ENCODE assay signal across 24 cellular contexts in genomic region chr12:118536306-118536900, GRCh38.
DNase-seq lines count a peak whose midpoint lies in the region; ATAC-seq, FAIRE-seq and TF ChIP-seq lines count a peak whose summit lies in the region.
"Had no signal": no experiment of that assay in that cellular context is flagged by ENCODE, and none has a peak within 500 bp of the region (broad histone marks: within the 10 kb centered on the region; RNA-seq: fewer than 3 reads in every experiment).

No MANE protein-coding gene starts in this region.

- H3K27ac ChIP-seq in HUES64 (ENCODE audit: low read depth, low read length) (peak overlapping the region; percentile 97; the same call in 1 of the 2 replicates), stomach (peak overlapping the region in 3 of 5 donors; percentile 78 to 87 (median 81)), WERI-Rb-1 (no peak overlapping the region)
- H3K27ac ChIP-seq: foreskin keratinocyte, left lung, skin epidermis had no signal

- no peak for TF ChIP-seq POLR2A in stomach (IDR thresholded peaks at IDR 0.05)

- H3K9me3 ChIP-seq in HUES64 (ENCODE audit: insufficient read depth, low read depth, low read length) = no peaks in the 10 kb centered on the region
- no peaks in the 10 kb centered on the region for H3K9me3 ChIP-seq in iPS-15b (ENCODE audit: control insufficient read depth, insufficient read depth, low read length)
- H3K9me3 ChIP-seq in stomach = no peaks in the 10 kb centered on the region
- no peaks in the 10 kb centered on the region for H3K9me3 ChIP-seq in WERI-Rb-1 (ENCODE audit: severe bottlenecking)
- H3K9me3 ChIP-seq: left lung, mucosa of descending colon had no signal

- H3K4me3 ChIP-seq in HUES64 (ENCODE audit: low read length) (no peak overlapping the region), bronchial epithelial cell (ENCODE audit: low read depth, low read length) (no peak overlapping the region), iPS-15b (ENCODE audit: low read depth, low read length) (no peak overlapping the region), stomach (no peak overlapping the region), WERI-Rb-1 (ENCODE audit: low read depth, low read length) (no peak overlapping the region)
- H3K4me3 ChIP-seq: left lung, mucosa of descending colon, skin epidermis had no signal

- H3K36me3 Mint-ChIP-seq in activated T-cell treated with anti-CD3 and anti-CD28 coated beads, Interleukin-2, amount 50 U/mL, for 72 hours (ENCODE audit: insufficient read depth in 2 of 2) = no peaks in the 10 kb centered on the region
- H3K36me3 Mint-ChIP-seq: activated naive CD4-positive, alpha-beta T cell treated with anti-CD3 and anti-CD28 coated beads, Interleukin-2, amount 10 ng/mL, durations not matched to agents 7 days and 5 days had no signal

- H3K9ac ChIP-seq in HUES64 (ENCODE audit: low read depth, low read length) (no peak overlapping the region), iPS-15b (ENCODE audit: low read depth, low read length) (peak overlapping the region; percentile 57)

- H3K27me3 Mint-ChIP-seq in activated T-cell treated with anti-CD3 and anti-CD28 coated beads, Interleukin-2, amount 50 U/mL, for 72 hours (ENCODE audit: low read depth) = no peaks in the 10 kb centered on the region
- H3K27me3 Mint-ChIP-seq: activated naive CD4-positive, alpha-beta T cell treated with anti-CD3 and anti-CD28 coated beads, Interleukin-2, amount 10 ng/mL, durations not matched to agents 7 days and 5 days had no signal

- intact Hi-C loops in stomach (cut with DNase I; ENCODE audit: low total_unique reads) = no loop called here

- no peak for ATAC-seq in activated T-cell treated with anti-CD3 and anti-CD28 coated beads, Interleukin-2, amount 50 U/mL, for 72 hours (replicated peaks in 1 of 2)
- ATAC-seq in GM18873 (IDR thresholded peaks at IDR 0.05; ENCODE audit: low FRiP score, unreplicated experiment) = no peak
- ATAC-seq: foreskin keratinocyte, left lung, mucosa of descending colon had no signal

- H3K27me3 ChIP-seq in HUES64 (ENCODE audit: insufficient read depth, low read length) (no peaks in the 10 kb centered on the region), bronchial epithelial cell (ENCODE audit: control insufficient read depth, insufficient read depth, low read length) (no peaks in the 10 kb centered on the region), iPS-15b (ENCODE audit: control insufficient read depth, insufficient read depth, low read length) (no peaks in the 10 kb centered on the region), stomach (no peaks in the 10 kb centered on the region), WERI-Rb-1 (ENCODE audit: insufficient read depth, low read depth, severe bottlenecking) (no peaks in the 10 kb centered on the region)
- H3K27me3 ChIP-seq: foreskin keratinocyte, left lung had no signal

- peaks cover 19% of the 10 kb centered on the region for H3K4me1 ChIP-seq in HUES64 (ENCODE audit: insufficient read depth, low read length)
- H3K4me1 ChIP-seq in iPS-15b (ENCODE audit: control insufficient read depth, insufficient read depth, low read length) = peaks cover 20% of the 10 kb centered on the region
- peaks cover 0 to 6% (median 2%) of the 10 kb centered on the region in 4 donors for H3K4me1 ChIP-seq in stomach
- H3K4me1 ChIP-seq: foreskin keratinocyte, left lung had no signal

- H3K4me3 Mint-ChIP-seq in activated T-cell treated with anti-CD3 and anti-CD28 coated beads, Interleukin-2, amount 50 U/mL, for 72 hours = no peak overlapping the region
- H3K4me3 Mint-ChIP-seq: activated naive CD4-positive, alpha-beta T cell treated with anti-CD3 and anti-CD28 coated beads, Interleukin-2, amount 10 ng/mL, durations not matched to agents 7 days and 5 days had no signal

- FAIRE-seq in bronchial epithelial cell (lab: Jason Lieb, UNC) = peak; percentile 32
- FAIRE-seq: astrocyte, endothelial cell of umbilical vein had no signal

- 85% methylated on average over 7 of the region's 8 CpGs for WGBS in HUES64
- 56 to 79% (median 66%) methylated on average over 8 of the region's 8 CpGs for WGBS in stomach, 5 donors

- no peak overlapping the region for H3K27ac Mint-ChIP-seq in activated T-cell treated with anti-CD3 and anti-CD28 coated beads, Interleukin-2, amount 50 U/mL, for 72 hours
- H3K27ac Mint-ChIP-seq: activated naive CD4-positive, alpha-beta T cell treated with anti-CD3 and anti-CD28 coated beads, Interleukin-2, amount 10 ng/mL, durations not matched to agents 7 days and 5 days had no signal

- TF ChIP-seq CTCF in bronchial epithelial cell (IDR thresholded peaks at IDR 0.05; ENCODE audit: insufficient read depth, low read length, severe bottlenecking) (no peak), stomach (IDR thresholded peaks at IDR 0.05) (no peak), WERI-Rb-1 (IDR thresholded peaks at IDR 0.05; ENCODE audit: low read depth, low read length) (no peak)

- no peaks in the 10 kb centered on the region for H3K4me1 Mint-ChIP-seq in activated T-cell treated with anti-CD3 and anti-CD28 coated beads, Interleukin-2, amount 50 U/mL, for 72 hours (ENCODE audit: low read depth)
- H3K4me1 Mint-ChIP-seq: activated naive CD4-positive, alpha-beta T cell treated with anti-CD3 and anti-CD28 coated beads, Interleukin-2, amount 10 ng/mL, durations not matched to agents 7 days and 5 days had no signal

- peaks cover 0 to 2% of the 10 kb centered on the region in 2 donors for H3K9me3 Mint-ChIP-seq in activated T-cell treated with anti-CD3 and anti-CD28 coated beads, Interleukin-2, amount 50 U/mL, for 72 hours
- H3K9me3 Mint-ChIP-seq: activated naive CD4-positive, alpha-beta T cell treated with anti-CD3 and anti-CD28 coated beads, Interleukin-2, amount 10 ng/mL, durations not matched to agents 7 days and 5 days had no signal

- no peak for DNase-seq in bronchial epithelial cell (ENCODE audit: low read depth)
- DNase-seq in stomach = no peak
- DNase-seq in NCI-H187 (lab: John Stamatoyannopoulos, UW) = no peak
- no peak for DNase-seq in WERI-Rb-1
- DNase-seq in activated T-cell treated with anti-CD3 and anti-CD28 coated beads, Interleukin-2, amount 50 U/mL, for 72 hours = no peak
- DNase-seq: activated CD4-positive, alpha-beta T cell treated with anti-CD3 and anti-CD28 coated beads, Interleukin-2, amount 50 U/mL, for 4 hours; activated naive CD4-positive, alpha-beta T cell treated with anti-CD3 and anti-CD28 coated beads, Interleukin-2, amount 10 ng/mL, durations not matched to agents 7 days and 5 days; COR-L47; cortex of kidney; foreskin keratinocyte; HCEC 1CT; KBM-7; left lung; mucosa of descending colon; NCI-H1048; RPMI8226; stimulated activated CD4-positive, alpha-beta T cell treated with anti-CD3 and anti-CD28 coated beads, Interleukin-2, amount 100 ng/mL, for 48 hours; SW 1271 had no signal

- no peak for TF ChIP-seq EP300 in stomach (IDR thresholded peaks at IDR 0.05)

- no peaks in the 10 kb centered on the region for H3K36me3 ChIP-seq in HUES64 (ENCODE audit: insufficient read depth, low read length)
- H3K36me3 ChIP-seq in bronchial epithelial cell (ENCODE audit: control insufficient read depth, insufficient read depth, low read length) = no peaks in the 10 kb centered on the region
- no peaks in the 10 kb centered on the region for H3K36me3 ChIP-seq in iPS-15b (ENCODE audit: control insufficient read depth, insufficient read depth, low read length)
- H3K36me3 ChIP-seq in stomach = no peaks in the 10 kb centered on the region
- H3K36me3 ChIP-seq in WERI-Rb-1 = no peaks in the 10 kb centered on the region
- H3K36me3 ChIP-seq: left lung had no signal
